1 cellular context compared by ENCODE assay signal in genomic region chr18:9449987-9450386, GRCh38.
TF ChIP-seq lines count a peak whose summit lies in the region.

No MANE protein-coding gene starts in this region.

TF ChIP-seq in H1, 55 proteins besides CTCF, POLR2A, EP300 and RAD21:
- TF ChIP-seq EZH2 (IDR thresholded peaks at IDR 0.05; ENCODE audit: low read depth, low read length, severe bottlenecking) (no peak), SIRT6 (IDR thresholded peaks at IDR 0.05; ENCODE audit: low read length) (no peak), E2F6 (IDR thresholded peaks at IDR 0.05) (no peak), ATF2 (IDR thresholded peaks at IDR 0.05; ENCODE audit: low read length) (no peak), SP4 (IDR thresholded peaks at IDR 0.05; ENCODE audit: low read length) (no peak), KDM4A (IDR thresholded peaks at IDR 0.05; ENCODE audit: low read depth, low read length, severe bottlenecking) (no peak), USF2 (IDR thresholded peaks at IDR 0.05; ENCODE audit: low read length) (no peak), RBBP5 (IDR thresholded peaks at IDR 0.05; ENCODE audit: borderline replicate concordance, low read depth, low read length) (no peak), SAP30 (IDR thresholded peaks at IDR 0.05; ENCODE audit: insufficient read depth, insufficient replicate concordance, low read length) (no peak), CTBP2 (IDR thresholded peaks at IDR 0.05; ENCODE audit: borderline replicate concordance, insufficient read depth, insufficient read length, low read length) (no peak), MAX (IDR thresholded peaks at IDR 0.05) (no peak), HDAC2 (IDR thresholded peaks at IDR 0.05; ENCODE audit: borderline replicate concordance in 1 of 2, low read depth in 2 of 2, low read length in 2 of 2) (no peak), SUZ12 (IDR thresholded peaks at IDR 0.05; ENCODE audit: low read length) (no peak), RXRA (IDR thresholded peaks at IDR 0.05; ENCODE audit: insufficient read depth, low read depth, low read length) (no peak), TBP (IDR thresholded peaks at IDR 0.05; ENCODE audit: low read depth, low read length) (no peak), TCF12 (IDR thresholded peaks at IDR 0.05; ENCODE audit: low read depth, low read length) (no peak), SIN3A (conservative IDR thresholded peaks at IDR 0.05 in 1 of 2, IDR thresholded peaks at IDR 0.05 in 1 of 2; ENCODE audit: low read depth in 1 of 2, low read length in 2 of 2) (no peak), BACH1 (IDR thresholded peaks at IDR 0.05; ENCODE audit: low read length) (no peak)
